ENCODE assay signal across 22 cellular contexts in the genomic region with DNA sequence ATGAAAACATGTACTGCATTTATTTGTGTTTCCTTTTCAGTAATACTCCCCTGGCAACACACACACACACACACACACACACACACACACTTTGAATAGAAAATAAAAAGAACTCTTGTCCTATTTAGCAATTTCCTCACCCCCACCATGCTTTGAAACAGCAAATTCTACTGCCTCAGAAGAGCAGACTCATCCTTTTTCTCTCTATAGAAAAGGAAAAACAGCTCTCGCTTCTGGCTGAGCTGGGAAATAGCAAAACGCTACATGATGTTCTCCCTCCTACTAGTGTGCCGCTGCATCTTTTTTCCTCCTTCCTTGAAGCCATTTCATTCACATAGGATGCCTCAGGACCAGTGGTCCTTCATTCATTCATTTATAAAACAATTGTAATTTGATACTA.
DNase-seq lines count a peak whose midpoint lies in the region; ATAC-seq and TF ChIP-seq lines count a peak whose summit lies in the region.
"Had no signal": no experiment of that assay in that cellular context is flagged by ENCODE, and none has a peak within 500 bp of the region (broad histone marks: within the 10 kb centered on the region; RNA-seq: fewer than 3 reads in every experiment).

No MANE protein-coding gene starts in this region.

- no peak overlapping the region for H3K4me3 ChIP-seq in GM23338
- H3K4me3 ChIP-seq: BLaER1, SJSA1 had no signal

- no peak overlapping the region for H3K4me2 ChIP-seq in GM23338
- H3K4me2 ChIP-seq: BLaER1 had no signal

- H3K4me1 ChIP-seq in GM23338 (ENCODE audit: insufficient read depth) = no peaks in the 10 kb centered on the region
- H3K4me1 ChIP-seq: BLaER1 had no signal

- H3K36me3 Mint-ChIP-seq in GM23338 (ENCODE audit: low read depth) = peaks cover 11% of the 10 kb centered on the region; the same call in 2 of the 3 replicates
- H3K36me3 Mint-ChIP-seq: CD4-positive, CD25-positive, alpha-beta regulatory T cell had no signal

- H2AFZ ChIP-seq in GM23338 = peak overlapping the region; percentile 64; the same call in 1 of the 2 replicates

- no peaks in the 10 kb centered on the region; the same call in 1 of the 2 replicates for H3K36me3 ChIP-seq in GM23338 (ENCODE audit: insufficient read depth)
- H3K36me3 ChIP-seq: BLaER1, SJSA1 had no signal

- no peak overlapping the region for H3K4me3 Mint-ChIP-seq in GM23338
- H3K4me3 Mint-ChIP-seq: CD4-positive, CD25-positive, alpha-beta regulatory T cell had no signal

- H3F3A ChIP-seq in GM23338 (replicated peaks; ENCODE audit: low read depth) = no peaks in the 10 kb centered on the region

- no peak overlapping the region for H3K27ac ChIP-seq in GM23338 (ENCODE audit: low read depth)
- H3K27ac ChIP-seq: BLaER1, SJSA1 had no signal

- peaks cover 4% of the 10 kb centered on the region; the same call in 2 of the 3 replicates for H3K4me1 Mint-ChIP-seq in GM23338
- H3K4me1 Mint-ChIP-seq: CD4-positive, CD25-positive, alpha-beta regulatory T cell had no signal

- H4K20me1 ChIP-seq in GM23338 (replicated peaks; ENCODE audit: insufficient read depth) = no peaks in the 10 kb centered on the region
- H4K20me1 ChIP-seq: BLaER1 had no signal

- peak overlapping the region; percentile 75; the same call in 1 of the 2 replicates for H3K27ac Mint-ChIP-seq in GM23338
- H3K27ac Mint-ChIP-seq: CD4-positive, CD25-positive, alpha-beta regulatory T cell had no signal

- no peaks in the 10 kb centered on the region for H3K27me3 ChIP-seq in GM23338 (ENCODE audit: insufficient read depth)
- H3K27me3 ChIP-seq: BLaER1, SJSA1 had no signal

- ATAC-seq in GM23338 = no peak

- H3K9me2 ChIP-seq in GM23338 (ENCODE audit: insufficient read depth) = peaks cover 20% of the 10 kb centered on the region

- no peaks in the 10 kb centered on the region for H3K79me2 ChIP-seq in GM23338 (replicated peaks; ENCODE audit: insufficient read depth)

- H3K9me3 Mint-ChIP-seq in GM23338 = peaks cover 15% of the 10 kb centered on the region; the same call in 2 of the 3 replicates

- peaks cover 4% of the 10 kb centered on the region for H3K27me3 Mint-ChIP-seq in GM23338 (ENCODE audit: insufficient read depth, low read depth, poor library complexity)
- H3K27me3 Mint-ChIP-seq: CD4-positive, CD25-positive, alpha-beta regulatory T cell had no signal

- DNase-seq in GM23338 (ENCODE audit: low spot score) = no peak
- peak; percentile 4 for DNase-seq in cerebellar cortex (ENCODE audit: low spot score)
- DNase-seq in midbrain (lab: John Stamatoyannopoulos, UW) = peak; percentile 55
- peak; percentile 67 for DNase-seq in superior temporal gyrus (ENCODE audit: extremely low spot score)
- no peak for DNase-seq in NCI-H187 treated with DMSO at 0.1 percent for 48 hours (lab: John Stamatoyannopoulos, UW)
- no peak for DNase-seq in NCI-H146 treated with DMSO at 0.1 percent for 48 hours (lab: John Stamatoyannopoulos, UW; ENCODE audit: unreplicated experiment)
- no peak for DNase-seq in NOMO-1 treated with dmso at 0.1 percent for 144 hours (lab: John Stamatoyannopoulos, UW; ENCODE audit: unreplicated experiment)
- DNase-seq: CD4-positive, CD25-positive, alpha-beta regulatory T cell; DMS153; DND-41; HCEC 1CT; KBM-7; MV-4-11; NCI-H1105; NCI-H1436 treated with DMSO at 0.1 percent for 48 hours; NCI-H2029; NCI-H446 treated with DMSO at 0.1 percent for 48 hours; NCI-H526 treated with DMSO at 0.1 percent for 48 hours; Right ventricle myocardium superior; RPMI8226 had no signal

- no peak for TF ChIP-seq CTCF in GM23338 (conservative IDR thresholded peaks at IDR 0.05; ENCODE audit: low read depth in 2 of 2)

TF ChIP-seq in GM23338, 12 proteins besides CTCF, POLR2A, EP300 and RAD21 (continues in another document):
- no peak for TF ChIP-seq JUNB (IDR thresholded peaks at IDR 0.05; ENCODE audit: unreplicated experiment)
- TF ChIP-seq CREB1 (CRISPR knock-in tag; IDR thresholded peaks at IDR 0.05; ENCODE audit: low read depth) = no peak
- TF ChIP-seq, protein P1, sequence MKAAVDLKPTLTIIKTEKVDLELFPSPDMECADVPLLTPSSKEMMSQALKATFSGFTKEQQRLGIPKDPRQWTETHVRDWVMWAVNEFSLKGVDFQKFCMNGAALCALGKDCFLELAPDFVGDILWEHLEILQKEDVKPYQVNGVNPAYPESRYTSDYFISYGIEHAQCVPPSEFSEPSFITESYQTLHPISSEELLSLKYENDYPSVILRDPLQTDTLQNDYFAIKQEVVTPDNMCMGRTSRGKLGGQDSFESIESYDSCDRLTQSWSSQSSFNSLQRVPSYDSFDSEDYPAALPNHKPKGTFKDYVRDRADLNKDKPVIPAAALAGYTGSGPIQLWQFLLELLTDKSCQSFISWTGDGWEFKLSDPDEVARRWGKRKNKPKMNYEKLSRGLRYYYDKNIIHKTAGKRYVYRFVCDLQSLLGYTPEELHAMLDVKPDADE (IDR thresholded peaks at IDR 0.05) = no peak
- TF ChIP-seq EZH2 (IDR thresholded peaks at IDR 0.05; ENCODE audit: low read depth, unreplicated experiment) = no peak
- no peak for TF ChIP-seq EZH2phosphoT487 (IDR thresholded peaks at IDR 0.05; ENCODE audit: unreplicated experiment)
- TF ChIP-seq, protein P2, sequence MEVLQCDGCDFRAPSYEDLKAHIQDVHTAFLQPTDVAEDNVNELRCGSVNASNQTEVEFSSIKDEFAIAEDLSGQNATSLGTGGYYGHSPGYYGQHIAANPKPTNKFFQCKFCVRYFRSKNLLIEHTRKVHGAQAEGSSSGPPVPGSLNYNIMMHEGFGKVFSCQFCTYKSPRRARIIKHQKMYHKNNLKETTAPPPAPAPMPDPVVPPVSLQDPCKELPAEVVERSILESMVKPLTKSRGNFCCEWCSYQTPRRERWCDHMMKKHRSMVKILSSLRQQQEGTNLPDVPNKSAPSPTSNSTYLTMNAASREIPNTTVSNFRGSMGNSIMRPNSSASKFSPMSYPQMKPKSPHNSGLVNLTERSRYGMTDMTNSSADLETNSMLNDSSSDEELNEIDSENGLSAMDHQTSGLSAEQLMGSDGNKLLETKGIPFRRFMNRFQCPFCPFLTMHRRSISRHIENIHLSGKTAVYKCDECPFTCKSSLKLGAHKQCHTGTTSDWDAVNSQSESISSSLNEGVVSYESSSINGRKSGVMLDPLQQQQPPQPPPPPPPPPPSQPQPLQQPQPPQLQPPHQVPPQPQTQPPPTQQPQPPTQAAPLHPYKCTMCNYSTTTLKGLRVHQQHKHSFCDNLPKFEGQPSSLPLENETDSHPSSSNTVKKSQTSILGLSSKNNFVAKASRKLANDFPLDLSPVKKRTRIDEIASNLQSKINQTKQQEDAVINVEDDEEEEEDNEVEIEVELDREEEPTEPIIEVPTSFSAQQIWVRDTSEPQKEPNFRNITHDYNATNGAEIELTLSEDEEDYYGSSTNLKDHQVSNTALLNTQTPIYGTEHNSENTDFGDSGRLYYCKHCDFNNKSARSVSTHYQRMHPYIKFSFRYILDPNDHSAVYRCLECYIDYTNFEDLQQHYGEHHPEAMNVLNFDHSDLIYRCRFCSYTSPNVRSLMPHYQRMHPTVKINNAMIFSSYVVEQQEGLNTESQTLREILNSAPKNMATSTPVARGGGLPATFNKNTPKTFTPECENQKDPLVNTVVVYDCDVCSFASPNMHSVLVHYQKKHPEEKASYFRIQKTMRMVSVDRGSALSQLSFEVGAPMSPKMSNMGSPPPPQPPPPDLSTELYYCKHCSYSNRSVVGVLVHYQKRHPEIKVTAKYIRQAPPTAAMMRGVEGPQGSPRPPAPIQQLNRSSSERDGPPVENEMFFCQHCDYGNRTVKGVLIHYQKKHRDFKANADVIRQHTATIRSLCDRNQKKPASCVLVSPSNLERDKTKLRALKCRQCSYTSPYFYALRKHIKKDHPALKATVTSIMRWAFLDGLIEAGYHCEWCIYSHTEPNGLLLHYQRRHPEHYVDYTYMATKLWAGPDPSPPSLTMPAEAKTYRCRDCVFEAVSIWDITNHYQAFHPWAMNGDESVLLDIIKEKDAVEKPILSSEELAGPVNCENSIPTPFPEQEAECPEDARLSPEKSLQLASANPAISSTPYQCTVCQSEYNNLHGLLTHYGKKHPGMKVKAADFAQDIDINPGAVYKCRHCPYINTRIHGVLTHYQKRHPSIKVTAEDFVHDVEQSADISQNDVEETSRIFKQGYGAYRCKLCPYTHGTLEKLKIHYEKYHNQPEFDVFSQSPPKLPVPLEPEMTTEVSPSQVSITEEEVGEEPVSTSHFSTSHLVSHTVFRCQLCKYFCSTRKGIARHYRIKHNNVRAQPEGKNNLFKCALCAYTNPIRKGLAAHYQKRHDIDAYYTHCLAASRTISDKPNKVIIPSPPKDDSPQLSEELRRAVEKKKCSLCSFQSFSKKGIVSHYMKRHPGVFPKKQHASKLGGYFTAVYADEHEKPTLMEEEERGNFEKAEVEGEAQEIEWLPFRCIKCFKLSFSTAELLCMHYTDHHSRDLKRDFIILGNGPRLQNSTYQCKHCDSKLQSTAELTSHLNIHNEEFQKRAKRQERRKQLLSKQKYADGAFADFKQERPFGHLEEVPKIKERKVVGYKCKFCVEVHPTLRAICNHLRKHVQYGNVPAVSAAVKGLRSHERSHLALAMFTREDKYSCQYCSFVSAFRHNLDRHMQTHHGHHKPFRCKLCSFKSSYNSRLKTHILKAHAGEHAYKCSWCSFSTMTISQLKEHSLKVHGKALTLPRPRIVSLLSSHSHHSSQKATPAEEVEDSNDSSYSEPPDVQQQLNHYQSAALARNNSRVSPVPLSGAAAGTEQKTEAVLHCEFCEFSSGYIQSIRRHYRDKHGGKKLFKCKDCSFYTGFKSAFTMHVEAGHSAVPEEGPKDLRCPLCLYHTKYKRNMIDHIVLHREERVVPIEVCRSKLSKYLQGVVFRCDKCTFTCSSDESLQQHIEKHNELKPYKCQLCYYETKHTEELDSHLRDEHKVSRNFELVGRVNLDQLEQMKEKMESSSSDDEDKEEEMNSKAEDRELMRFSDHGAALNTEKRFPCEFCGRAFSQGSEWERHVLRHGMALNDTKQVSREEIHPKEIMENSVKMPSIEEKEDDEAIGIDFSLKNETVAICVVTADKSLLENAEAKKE (CRISPR knock-in tag; IDR thresholded peaks at IDR 0.05) = no peak
- TF ChIP-seq ZNF331 (CRISPR knock-in tag; IDR thresholded peaks at IDR 0.05; ENCODE audit: low read depth) = no peak
- TF ChIP-seq STAT1 (IDR thresholded peaks at IDR 0.05; ENCODE audit: unreplicated experiment) = no peak
- TF ChIP-seq NANOG (IDR thresholded peaks at IDR 0.05; ENCODE audit: borderline replicate concordance) = no peak
- TF ChIP-seq ZNF114 (CRISPR knock-in tag; IDR thresholded peaks at IDR 0.05) = no peak

Comparison
In these comparisons a context has a peak if more than half of its experiments do, and no peak if none do; other contexts are left out.
1. DNase-seq: peak in cerebellar cortex (single experiment), midbrain (single experiment) and superior temporal gyrus (single experiment); none in GM23338 (single experiment), NCI-H187 treated with DMSO at 0.1 percent for 48 hours (single experiment), NCI-H146 treated with DMSO at 0.1 percent for 48 hours (single experiment) and NOMO-1 treated with dmso at 0.1 percent for 144 hours (single experiment).